12 cellular contexts compared by ENCODE assay signal in genomic region chr5:121630402-121630801, GRCh38.
A peak's percentile ranks its signal among the peaks of the same experiment; 100 is the strongest.
DNase-seq lines count a peak whose midpoint lies in the region; ATAC-seq and TF ChIP-seq lines count a peak whose summit lies in the region.
"Had no signal": no experiment of that assay in that cellular context is flagged by ENCODE, and none has a peak within 500 bp of the region (broad histone marks: within the 10 kb centered on the region; RNA-seq: fewer than 3 reads in every experiment).

No MANE protein-coding gene starts in this region.

- DNase-seq in D341Med (ENCODE audit: low spot score) (peak; percentile 34), NCI-H2227 (lab: John Stamatoyannopoulos, UW; ENCODE audit: unreplicated experiment) (peak; percentile 7), dermis blood vessel endothelial cell (peak; percentile 1), myocyte (ENCODE audit: low read depth) (peak; percentile 18), NCI-H1417 treated with DMSO at 0.1 percent for 48 hours (lab: John Stamatoyannopoulos, UW) (no peak), NCI-H1436 treated with DMSO at 0.1 percent for 48 hours (lab: John Stamatoyannopoulos, UW) (no peak), upper lobe of left lung (no peak)
- DNase-seq: activated B cell treated with CpG ODN at 0.5 μM for 24 hours, HFFc6, NCI-H1048, Peyer's patch, transverse colon had no signal

- H3K4me1 ChIP-seq in upper lobe of left lung = no peaks in the 10 kb centered on the region
- H3K4me1 ChIP-seq: Peyer's patch, transverse colon had no signal

- H3K36me3 ChIP-seq in upper lobe of left lung = no peaks in the 10 kb centered on the region
- H3K36me3 ChIP-seq: Peyer's patch, transverse colon had no signal

- no peak for TF ChIP-seq POLR2A in upper lobe of left lung (IDR thresholded peaks at IDR 0.05)

- H3K9me3 ChIP-seq in upper lobe of left lung = no peaks in the 10 kb centered on the region
- H3K9me3 ChIP-seq: Peyer's patch, transverse colon had no signal

- ATAC-seq in upper lobe of left lung (ENCODE audit: low FRiP score in 2 of 2) = no peak

- TF ChIP-seq CTCF in upper lobe of left lung (IDR thresholded peaks at IDR 0.05) = peak in 2 of 6 experiments; percentile 5 to 13

- H3K27me3 ChIP-seq in upper lobe of left lung = no peaks in the 10 kb centered on the region
- H3K27me3 ChIP-seq: Peyer's patch, transverse colon had no signal

- no peak overlapping the region for H3K27ac ChIP-seq in upper lobe of left lung
- H3K27ac ChIP-seq: Peyer's patch, transverse colon had no signal

- H3K4me3 ChIP-seq in upper lobe of left lung = no peak overlapping the region
- H3K4me3 ChIP-seq: Peyer's patch, transverse colon had no signal

- WGBS in upper lobe of left lung, 2 donors = 30 to 46% methylated on average over 5 of the region's 5 CpGs

- TF ChIP-seq EP300 in upper lobe of left lung (IDR thresholded peaks at IDR 0.05) = no peak

Comparison
In these comparisons a context has a peak if more than half of its experiments do, and no peak if none do; other contexts are left out.
1. DNase-seq: peak in D341Med (single experiment), NCI-H2227 (single experiment), dermis blood vessel endothelial cell (single experiment) and myocyte (single experiment); none in NCI-H1417 treated with DMSO at 0.1 percent for 48 hours (single experiment), NCI-H1436 treated with DMSO at 0.1 percent for 48 hours (single experiment) and upper lobe of left lung (0 of 2).